In genomic region chr6:34665019-34665418, GRCh38 we compare ENCODE assay signal across 9 cellular contexts. TPM values are rescaled to one million over a fixed set of nuclear protein-coding genes. Genes with fewer than 3 reads are reported as not detected.
A peak's percentile ranks its signal among the peaks of the same experiment; 100 is the strongest.
DNase-seq lines count a peak whose midpoint lies in the region; ATAC-seq and TF ChIP-seq lines count a peak whose summit lies in the region.
"Had no signal": no experiment of that assay in that cellular context is flagged by ENCODE, and none has a peak within 500 bp of the region (broad histone marks: within the 10 kb centered on the region; RNA-seq: fewer than 3 reads in every experiment).

No MANE protein-coding gene starts in this region.

- H2AFZ ChIP-seq in ACC112 (ENCODE audit: low read length, unreplicated experiment): no peak overlapping the region

- ATAC-seq in natural killer cell (no peak), GM18511 (IDR thresholded peaks at IDR 0.05; ENCODE audit: unreplicated experiment) (no peak)

- no peaks in the 10 kb centered on the region for H3K9me3 ChIP-seq in adrenal gland (replicated peaks in 1 of 3)

- no peak for DNase-seq in HFFc6
- no peak for DNase-seq in adrenal gland
- DNase-seq in natural killer cell: no peak
- no peak for DNase-seq in stimulated activated CD4-positive, alpha-beta T cell treated with anti-CD3 and anti-CD28 coated beads, Interleukin-2, amount 100 ng/mL, for 24 hours
- no peak for DNase-seq in NOMO-1 treated with dmso at 0.1 percent for 144 hours (lab: John Stamatoyannopoulos, UW; ENCODE audit: unreplicated experiment)
- no peak for DNase-seq in midbrain (lab: John Stamatoyannopoulos, UW)
- DNase-seq: activated CD8-positive, alpha-beta memory T cell treated with anti-CD3 and anti-CD28 coated beads, Interleukin-2, amount 50 U/mL, for 48 hours had no signal

- WGBS in adrenal gland, 4 donors: 84 to 93% (median 89%) methylated on average over 4 of the region's 4 CpGs

- peak overlapping the region; percentile 44; the same call in 1 of the 2 replicates for H3K4me3 Mint-ChIP-seq in HFFc6
- H3K4me3 Mint-ChIP-seq in natural killer cell: no peak overlapping the region

- intact Hi-C loops in adrenal gland (cut with DNase I): no loop called here
- intact Hi-C loops in natural killer cell (cut with micrococcal nuclease): no loop called here

- peak overlapping the region; percentile 96 for H3K27ac Mint-ChIP-seq in HFFc6
- peak overlapping the region; percentile 65 to 88 for H3K27ac Mint-ChIP-seq in natural killer cell

- H3K27me3 ChIP-seq in ACC112 (ENCODE audit: insufficient read depth, low read length): no peaks in the 10 kb centered on the region
- H3K27me3 ChIP-seq in adrenal gland: no peaks in the 10 kb centered on the region

- peaks cover 49% of the 10 kb centered on the region for H3K4me1 ChIP-seq in ACC112 (ENCODE audit: control insufficient read depth, insufficient read depth, low read length, unreplicated experiment)
- peaks cover 18 to 23% of the 10 kb centered on the region in 2 donors for H3K4me1 ChIP-seq in adrenal gland (replicated peaks in 1 of 2)

- TF ChIP-seq CTCF in HFFc6 (IDR thresholded peaks at IDR 0.05) (no peak), adrenal gland (IDR thresholded peaks at IDR 0.05) (no peak), natural killer cell (IDR thresholded peaks at IDR 0.05) (no peak)

- H3K4me1 Mint-ChIP-seq in HFFc6 (ENCODE audit: low read depth) (peaks cover 65% of the 10 kb centered on the region), natural killer cell (peaks cover 32 to 47% of the 10 kb centered on the region in 2 donors)

- no peak for TF ChIP-seq POLR2A in adrenal gland (IDR thresholded peaks at IDR 0.05)

- H3K36me3 ChIP-seq in ACC112 (ENCODE audit: insufficient read depth, low read length) (no peaks in the 10 kb centered on the region), adrenal gland (replicated peaks in 1 of 2) (no peaks in the 10 kb centered on the region)

- H3K79me2 ChIP-seq in ACC112 (ENCODE audit: control insufficient read depth, insufficient read depth, low read length, unreplicated experiment): peaks cover 91% of the 10 kb centered on the region

- H3K27ac ChIP-seq in ACC112 (ENCODE audit: low read depth, low read length) (peak overlapping the region; percentile 99), adrenal gland (peak overlapping the region in 4 of 5 donors; percentile 7 to 69 (median 54))

- H3K27me3 Mint-ChIP-seq in HFFc6 (ENCODE audit: insufficient read depth) (no peaks in the 10 kb centered on the region), natural killer cell (ENCODE audit: low read depth in 2 of 2) (no peaks in the 10 kb centered on the region)

- H3K4me3 ChIP-seq in ACC112 (ENCODE audit: low read depth, low read length): no peak overlapping the region
- no peak overlapping the region for H3K4me3 ChIP-seq in adrenal gland

- H3K36me3 Mint-ChIP-seq in HFFc6 (ENCODE audit: low read depth): peaks cover 10% of the 10 kb centered on the region
- no peaks in the 10 kb centered on the region for H3K36me3 Mint-ChIP-seq in natural killer cell

- H3K9me3 Mint-ChIP-seq in HFFc6 (no peaks in the 10 kb centered on the region), natural killer cell (no peaks in the 10 kb centered on the region)

RNA-seq across cellular contexts. Expression of gene ILRUN, which starts 31.5 kb away (rescaled TPM):
- 10 to 100 TPM; 56.0 to 65.1 (median 59.4) TPM for total RNA-seq in HFFc6 (2021; fragmentation: NEBNext Ultra II Directional; extraction: Animal tissue kit (Norgen Biotek cat#: 25700))
- 10 to 100 TPM; 59.5 to 84.1 (median 71.7) TPM for total RNA-seq in adrenal gland
- 10 to 100 TPM; 18.2 to 62.8 (median 30.7) TPM for polyA plus RNA-seq in adrenal gland
- 100 to 1,000 TPM in 1 of 3 donors, 10 to 100 TPM in 2; 91.2 to 101 (median 92.3) TPM for total RNA-seq in natural killer cell
